In the genomic region with DNA sequence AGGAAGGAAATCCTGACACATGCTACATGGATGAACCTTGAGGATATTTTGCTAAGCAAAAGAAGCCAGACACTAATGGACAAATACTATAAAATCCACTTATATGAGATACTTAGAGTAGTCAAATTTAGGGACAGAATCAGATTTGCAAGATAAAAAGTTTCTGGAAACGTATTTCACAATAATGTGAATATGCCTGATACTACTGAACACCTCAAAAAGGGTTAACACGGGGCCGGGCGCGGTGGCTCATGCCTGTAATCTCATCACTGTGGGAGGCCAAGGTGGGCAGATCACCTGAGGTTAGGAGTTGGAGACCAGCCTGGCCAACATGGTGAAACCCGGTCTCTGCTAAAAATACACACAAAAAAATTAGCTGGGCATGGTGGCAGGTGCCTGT, we compare ENCODE assay signal across 28 cellular contexts. TPM values are rescaled to one million over a fixed set of nuclear protein-coding genes. Genes with fewer than 3 reads are reported as not detected.
DNase-seq lines count a peak whose midpoint lies in the region; ATAC-seq and TF ChIP-seq lines count a peak whose summit lies in the region.
"Had no signal": no experiment of that assay in that cellular context is flagged by ENCODE, and none has a peak within 500 bp of the region (broad histone marks: within the 10 kb centered on the region; RNA-seq: fewer than 3 reads in every experiment).

No MANE protein-coding gene starts in this region.

- peak overlapping the region; percentile 20 for H3K4me3 Mint-ChIP-seq in activated naive CD8-positive, alpha-beta T cell
- no peak overlapping the region for H3K4me3 Mint-ChIP-seq in activated naive CD8-positive, alpha-beta T cell treated with anti-CD3 and anti-CD28 coated beads, Interleukin-2, amount 50 U/mL, for 24 hours
- peak overlapping the region; percentile 86 for H3K4me3 Mint-ChIP-seq in T-helper 17 cell
- peak overlapping the region in 4 of 5 donors; percentile 21 to 40 (median 36) for H3K4me3 Mint-ChIP-seq in immature natural killer cell
- H3K4me3 Mint-ChIP-seq in stimulated activated memory B cell treated with anti-CD40 and anti-IgM and Interleukin-4, amounts not matched to agents 10 μg/mL and 1 μg/mL and 100 μg/mL, for 72 hours: no peak overlapping the region

- H3K27me3 Mint-ChIP-seq in activated naive CD8-positive, alpha-beta T cell: no peaks in the 10 kb centered on the region
- no peaks in the 10 kb centered on the region for H3K27me3 Mint-ChIP-seq in activated naive CD8-positive, alpha-beta T cell treated with anti-CD3 and anti-CD28 coated beads, Interleukin-2, amount 50 U/mL, for 24 hours
- H3K27me3 Mint-ChIP-seq in T-helper 17 cell (no peaks in the 10 kb centered on the region), immature natural killer cell (ENCODE audit: low read depth in 3 of 3) (peaks cover 13 to 32% (median 20%) of the 10 kb centered on the region in 3 donors)
- no peaks in the 10 kb centered on the region for H3K27me3 Mint-ChIP-seq in stimulated activated memory B cell treated with anti-CD40 and anti-IgM and Interleukin-4, amounts not matched to agents 10 μg/mL and 1 μg/mL and 100 μg/mL, for 72 hours
- H3K27me3 Mint-ChIP-seq: activated T-cell treated with anti-CD3 and anti-CD28 coated beads, Interleukin-2, amount 50 U/mL, for 24 hours had no signal

- no peaks in the 10 kb centered on the region for H3K27me3 ChIP-seq in gastroesophageal sphincter
- H3K27me3 ChIP-seq: BE2C, sigmoid colon, tibial nerve had no signal

- no peak for TF ChIP-seq POLR2A in gastroesophageal sphincter (IDR thresholded peaks at IDR 0.05)

- no peak for TF ChIP-seq EP300 in gastroesophageal sphincter (IDR thresholded peaks at IDR 0.05)

- no peaks in the 10 kb centered on the region for H3K9me3 Mint-ChIP-seq in activated naive CD8-positive, alpha-beta T cell (ENCODE audit: low read depth)
- no peaks in the 10 kb centered on the region for H3K9me3 Mint-ChIP-seq in activated naive CD8-positive, alpha-beta T cell treated with anti-CD3 and anti-CD28 coated beads, Interleukin-2, amount 50 U/mL, for 24 hours
- no peaks in the 10 kb centered on the region for H3K9me3 Mint-ChIP-seq in immature natural killer cell
- H3K9me3 Mint-ChIP-seq in stimulated activated memory B cell treated with anti-CD40 and anti-IgM and Interleukin-4, amounts not matched to agents 10 μg/mL and 1 μg/mL and 100 μg/mL, for 72 hours: no peaks in the 10 kb centered on the region
- H3K9me3 Mint-ChIP-seq: activated naive CD4-positive, alpha-beta T cell treated with anti-CD3 and anti-CD28 coated beads for 36 hours; activated T-cell treated with anti-CD3 and anti-CD28 coated beads, Interleukin-2, amount 50 U/mL, for 24 hours had no signal

- no peak overlapping the region for H3K27ac Mint-ChIP-seq in activated naive CD8-positive, alpha-beta T cell
- H3K27ac Mint-ChIP-seq in activated naive CD8-positive, alpha-beta T cell treated with anti-CD3 and anti-CD28 coated beads, Interleukin-2, amount 50 U/mL, for 24 hours: no peak overlapping the region
- H3K27ac Mint-ChIP-seq in T-helper 17 cell (peak overlapping the region; percentile 90), immature natural killer cell (peak overlapping the region in 2 of 6 donors; percentile 16 to 31)
- peak overlapping the region; percentile 92 for H3K27ac Mint-ChIP-seq in stimulated activated memory B cell treated with anti-CD40 and anti-IgM and Interleukin-4, amounts not matched to agents 10 μg/mL and 1 μg/mL and 100 μg/mL, for 72 hours

- H3K4me1 Mint-ChIP-seq in activated naive CD8-positive, alpha-beta T cell (ENCODE audit: low read depth): peaks cover 33% of the 10 kb centered on the region
- H3K4me1 Mint-ChIP-seq in activated naive CD8-positive, alpha-beta T cell treated with anti-CD3 and anti-CD28 coated beads, Interleukin-2, amount 50 U/mL, for 24 hours: peaks cover 46% of the 10 kb centered on the region
- H3K4me1 Mint-ChIP-seq in T-helper 17 cell (peaks cover 31% of the 10 kb centered on the region), immature natural killer cell (peaks cover 56 to 73% of the 10 kb centered on the region in 2 donors)
- H3K4me1 Mint-ChIP-seq in stimulated activated memory B cell treated with anti-CD40 and anti-IgM and Interleukin-4, amounts not matched to agents 10 μg/mL and 1 μg/mL and 100 μg/mL, for 72 hours: peaks cover 60% of the 10 kb centered on the region

- TF ChIP-seq CTCF in gastroesophageal sphincter (IDR thresholded peaks at IDR 0.05): no peak

- no peak overlapping the region for H3K27ac ChIP-seq in gastroesophageal sphincter
- H3K27ac ChIP-seq: HL-60, prostate gland had no signal

- H3K36me3 ChIP-seq in gastroesophageal sphincter: peaks cover 0 to 6% of the 10 kb centered on the region in 2 donors
- H3K36me3 ChIP-seq: BE2C, prostate gland, sigmoid colon, tibial nerve had no signal

- 88 to 91% methylated on average over 6 of the region's 6 CpGs for WGBS in gastroesophageal sphincter (ENCODE audit: low coverage in 1 of 2), 2 donors

- DNase-seq in activated naive CD8-positive, alpha-beta T cell treated with anti-CD3 and anti-CD28 coated beads, Interleukin-2, amount 50 U/mL, for 24 hours: no peak
- DNase-seq in T-helper 17 cell (no peak), immature natural killer cell (no peak), T-helper 1 cell (no peak), SK-N-DZ (ENCODE audit: low spot score) (no peak)
- DNase-seq: activated CD4-positive, alpha-beta T cell treated with anti-CD3 and anti-CD28 coated beads for 48 hours; activated naive CD4-positive, alpha-beta T cell treated with anti-CD3 and anti-CD28 coated beads for 36 hours; activated T-cell treated with anti-CD3 and anti-CD28 coated beads, Interleukin-2, amount 50 U/mL, for 24 hours; BE2C; DMS153; NCI-H1436 treated with DMSO at 0.1 percent for 48 hours; NCI-H226; NCI-H526 treated with DMSO at 0.1 percent for 48 hours; NK-92 treated with Interleukin-12 subunit alpha and Interleukin-12 subunit beta, amount 100 ng/mL, for 24 hours; PC-3; sigmoid colon; stimulated activated CD4-positive, alpha-beta T cell treated with anti-CD3 and anti-CD28 coated beads, Interleukin-12 subunit alpha, Interleukin-12 subunit beta, amount 100 ng/mL, for 4 hours; stimulated activated CD4-positive, alpha-beta T cell treated with anti-CD3 and anti-CD28 coated beads, Interleukin-2, amount 100 ng/mL, for 48 hours; T-helper 9 cell had no signal

- H3K9me3 ChIP-seq in T-helper 17 cell (ENCODE audit: control insufficient read depth, low read length, poor library complexity, severe bottlenecking): no peaks in the 10 kb centered on the region
- no peaks in the 10 kb centered on the region for H3K9me3 ChIP-seq in gastroesophageal sphincter
- H3K9me3 ChIP-seq: BE2C, prostate gland, sigmoid colon, tibial nerve had no signal

- H3K36me3 Mint-ChIP-seq in activated naive CD8-positive, alpha-beta T cell: peaks cover 3% of the 10 kb centered on the region
- H3K36me3 Mint-ChIP-seq in activated naive CD8-positive, alpha-beta T cell treated with anti-CD3 and anti-CD28 coated beads, Interleukin-2, amount 50 U/mL, for 24 hours (ENCODE audit: low read depth): peaks cover 5% of the 10 kb centered on the region
- H3K36me3 Mint-ChIP-seq in T-helper 17 cell (ENCODE audit: low read depth): peaks cover 8% of the 10 kb centered on the region
- H3K36me3 Mint-ChIP-seq in immature natural killer cell: peaks cover 4 to 6% (median 6%) of the 10 kb centered on the region in 3 donors
- H3K36me3 Mint-ChIP-seq in stimulated activated memory B cell treated with anti-CD40 and anti-IgM and Interleukin-4, amounts not matched to agents 10 μg/mL and 1 μg/mL and 100 μg/mL, for 72 hours: peaks cover 6% of the 10 kb centered on the region

- ATAC-seq in activated naive CD8-positive, alpha-beta T cell treated with anti-CD3 and anti-CD28 coated beads, Interleukin-2, amount 50 U/mL, for 24 hours: no peak
- ATAC-seq in T-helper 17 cell (no peak), gastroesophageal sphincter (no peak)
- ATAC-seq in stimulated activated memory B cell treated with anti-CD40 and anti-IgM and Interleukin-4, amounts not matched to agents 10 μg/mL and 1 μg/mL and 100 μg/mL, for 72 hours: no peak
- ATAC-seq: GM12878, left lobe of liver, PC-3, SK-N-SH treated with all-trans-retinoic acid at 6 μM for 48 hours had no signal

- H3K4me1 ChIP-seq in gastroesophageal sphincter: peaks cover 6 to 38% (median 10%) of the 10 kb centered on the region in 3 donors
- H3K4me1 ChIP-seq: BE2C, prostate gland had no signal

- no peak overlapping the region for H3K4me3 ChIP-seq in gastroesophageal sphincter
- H3K4me3 ChIP-seq: prostate gland, sigmoid colon, tibial nerve had no signal

RNA-seq across cellular contexts. Expression of a gene that starts 1.7 kb away (rescaled TPM):
- total RNA-seq in T-helper 17 cell: 10 to 100 TPM; 64.0 to 72.2 TPM
- 10 to 100 TPM; 33.4 to 67.1 (median 39.0) TPM for polyA plus RNA-seq in immature natural killer cell
- total RNA-seq in gastroesophageal sphincter: 10 to 100 TPM; 17.9 to 34.1 (median 28.9) TPM
- polyA plus RNA-seq in SK-N-DZ (2014; cell fraction: cytosol; rRNA removed): 31.3 and 34.1 TPM in 2 replicates
- 33.8 and 39.1 TPM in 2 replicates for polyA plus RNA-seq in SK-N-DZ (2014; cell fraction: nucleus; rRNA removed)

RNA-seq across cellular contexts. Expression of a gene that starts 48.5 kb away (rescaled TPM):
- total RNA-seq in T-helper 17 cell (100 to 1,000 TPM; 103 to 142 TPM), gastroesophageal sphincter (10 to 100 TPM; 30.8 to 84.1 (median 51.3) TPM)
- polyA plus RNA-seq in immature natural killer cell: 10 to 100 TPM; 48.6 to 79.3 (median 72.8) TPM
- 24.5 and 28.3 TPM in 2 replicates for polyA plus RNA-seq in SK-N-DZ (2014; cell fraction: cytosol; rRNA removed)
- 35.1 and 39.8 TPM in 2 replicates for polyA plus RNA-seq in SK-N-DZ (2014; cell fraction: nucleus; rRNA removed)

Comparison
In these comparisons a context has a peak if more than half of its experiments do, and no peak if none do; other contexts are left out.
1. H3K4me3 Mint-ChIP-seq: peak in activated naive CD8-positive, alpha-beta T cell (single experiment), T-helper 17 cell (single experiment) and immature natural killer cell (4 of 5); none in activated naive CD8-positive, alpha-beta T cell treated with anti-CD3 and anti-CD28 coated beads, Interleukin-2, amount 50 U/mL, for 24 hours (single experiment) and stimulated activated memory B cell treated with anti-CD40 and anti-IgM and Interleukin-4, amounts not matched to agents 10 μg/mL and 1 μg/mL and 100 μg/mL, for 72 hours (single experiment).
2. H3K27ac Mint-ChIP-seq: peak in T-helper 17 cell (single experiment) and stimulated activated memory B cell treated with anti-CD40 and anti-IgM and Interleukin-4, amounts not matched to agents 10 μg/mL and 1 μg/mL and 100 μg/mL, for 72 hours (single experiment); none in activated naive CD8-positive, alpha-beta T cell (single experiment) and activated naive CD8-positive, alpha-beta T cell treated with anti-CD3 and anti-CD28 coated beads, Interleukin-2, amount 50 U/mL, for 24 hours (single experiment).